In the genomic region with DNA sequence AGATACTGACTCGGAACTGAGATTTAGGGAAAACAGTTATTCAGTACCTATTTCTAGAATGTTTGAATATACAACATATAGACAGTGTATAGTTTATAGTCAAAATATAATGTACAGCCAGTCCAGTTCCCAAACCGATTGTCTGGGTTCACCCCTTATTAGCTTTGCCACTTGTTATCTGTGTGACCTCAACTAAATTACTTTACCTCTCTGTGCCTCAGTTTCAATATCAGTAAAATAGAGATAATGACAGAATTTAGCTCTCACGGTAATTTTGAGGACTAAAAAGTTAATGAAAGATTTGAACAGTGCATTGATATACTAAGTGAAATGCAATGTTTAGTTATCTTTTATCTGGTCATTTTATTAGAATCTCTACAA, we compare ENCODE assay signal across 8 cellular contexts. TPM values are rescaled to one million over a fixed set of nuclear protein-coding genes. Genes with fewer than 3 reads are reported as not detected.
DNase-seq lines count a peak whose midpoint lies in the region; ATAC-seq and TF ChIP-seq lines count a peak whose summit lies in the region.

No MANE protein-coding gene starts in this region.

- POLR2A ChIA-PET in MCF 10A (lab: Yijun Ruan, JAX), result interaction anchor here (0.7 to 4.2 kb wide), 32 partner anchors 10 to 818 kb away, joined by 3 to 93 read pairs (median 6); a partner anchor contains a TSS

- TF ChIP-seq CTCF in right atrium auricular region (IDR thresholded peaks at IDR 0.05), result no peak
- no peak for TF ChIP-seq CTCF in MCF 10A (IDR thresholded peaks at IDR 0.05; ENCODE audit: unreplicated experiment)

- H3K4me1 ChIP-seq in right atrium auricular region (peaks cover 0 to 33% of the 10 kb centered on the region in 2 donors), mucosa of stomach (ENCODE audit: control insufficient read depth, insufficient read depth, low read length) (peaks cover 23% of the 10 kb centered on the region)

- H3K4me3 ChIP-seq in right atrium auricular region (peak overlapping the region; percentile 84 to 86), mucosa of stomach (ENCODE audit: low read length) (peak overlapping the region; percentile 88)

- H3K9ac ChIP-seq in mucosa of stomach (ENCODE audit: low read length), result peak overlapping the region; percentile 99

- peak overlapping the region; percentile 98 for H3K27ac Mint-ChIP-seq in MCF 10A (ENCODE audit: low read depth, unreplicated experiment)

- intact Hi-C loops in left ventricle myocardium superior (cut with micrococcal nuclease) (no loop called here), MCF 10A (cut with micrococcal nuclease) (loop anchor here (2.0 to 5.0 kb wide), 2 partner anchors 30 to 520 kb away; a partner anchor contains a TSS)

- peak overlapping the region; percentile 99 for H3K4me3 Mint-ChIP-seq in MCF 10A (ENCODE audit: unreplicated experiment)

- peaks cover 26% of the 10 kb centered on the region for H3K4me1 Mint-ChIP-seq in MCF 10A (ENCODE audit: insufficient read depth, unreplicated experiment)

- H3K36me3 ChIP-seq in right atrium auricular region (no peaks in the 10 kb centered on the region), mucosa of stomach (ENCODE audit: control insufficient read depth, insufficient read depth, low read length) (no peaks in the 10 kb centered on the region)

- peaks cover 25% of the 10 kb centered on the region for H3K36me3 Mint-ChIP-seq in MCF 10A (ENCODE audit: insufficient read depth, unreplicated experiment)

- peak overlapping the region; percentile 91 to 95 for H3K27ac ChIP-seq in right atrium auricular region

- H3K27me3 Mint-ChIP-seq in MCF 10A (ENCODE audit: insufficient read depth, unreplicated experiment), result no peaks in the 10 kb centered on the region

- no peaks in the 10 kb centered on the region for H3K9me3 Mint-ChIP-seq in MCF 10A (ENCODE audit: unreplicated experiment)

- DNase-seq in right atrium auricular region (ENCODE audit: low spot score), result no peak
- no peak for DNase-seq in left ventricle myocardium superior
- DNase-seq in MCF 10A (ENCODE audit: unreplicated experiment), result no peak
- no peak for DNase-seq in foreskin melanocyte
- no peak for DNase-seq in mesenteric fat pad (ENCODE audit: low spot score)

- ATAC-seq in left ventricle myocardium superior (no peak), GM18870 (IDR thresholded peaks at IDR 0.05; ENCODE audit: unreplicated experiment) (no peak), GM19467 (IDR thresholded peaks at IDR 0.05; ENCODE audit: unreplicated experiment) (no peak)

- H3K27me3 ChIP-seq in right atrium auricular region, result no peaks in the 10 kb centered on the region
- H3K27me3 ChIP-seq in mucosa of stomach (ENCODE audit: control insufficient read depth, insufficient read depth, low read length), result no peaks in the 10 kb centered on the region

- CTCF ChIA-PET in MCF 10A (lab: Yijun Ruan, JAX), result no interaction called here

- H3K9me3 ChIP-seq in right atrium auricular region (no peaks in the 10 kb centered on the region), mucosa of stomach (ENCODE audit: control insufficient read depth, low read length) (no peaks in the 10 kb centered on the region)

- TSS peak; percentile 78 for BruUV-seq in MCF 10A (replicated peaks; lab: Mats Ljungman, UMichigan)

RNA-seq across cellular contexts. Expression of a gene that starts 0.8 kb away (rescaled TPM):
- total RNA-seq in right atrium auricular region (10 to 100 TPM; 39.2 to 47.2 TPM), left ventricle myocardium superior (54.8 TPM), MCF 10A (2022) (96.7 and 97.1 TPM in 2 replicates), mesenteric fat pad (59.0 TPM)

RNA-seq across cellular contexts. Expression of a gene that starts 51.0 kb away (rescaled TPM):
- total RNA-seq in right atrium auricular region (10 to 100 TPM; 17.2 TPM), left ventricle myocardium superior (12.6 TPM), MCF 10A (2022) (24.7 and 28.0 TPM in 2 replicates), mesenteric fat pad (29.0 TPM)
